In genomic region chr1:910881-911721, GRCh38 we compare ENCODE assay signal across 10 cellular contexts. TPM values are rescaled to one million over a fixed set of nuclear protein-coding genes. Genes with fewer than 3 reads are reported as not detected.
DNase-seq lines count a peak whose midpoint lies in the region; ATAC-seq and TF ChIP-seq lines count a peak whose summit lies in the region.
"Had no signal": no experiment of that assay in that cellular context is flagged by ENCODE, and none has a peak within 500 bp of the region (broad histone marks: within the 10 kb centered on the region; RNA-seq: fewer than 3 reads in every experiment).

No MANE protein-coding gene starts in this region.

- H3K4me3 ChIP-seq in Peyer's patch: no peak overlapping the region
- H3K4me3 ChIP-seq in transverse colon: no peak overlapping the region

- in situ Hi-C loops in transverse colon (cut with MboI; ENCODE audit: low pct_ligation_motif_present in 1 of 4, low pct_unique_long_range_greater_than_20kb in 1 of 4, low sequenced_read_pairs in 3 of 4): no loop called here

- H3K27me3 ChIP-seq in Peyer's patch (peaks cover 0 to 9% of the 10 kb centered on the region in 2 donors), foreskin keratinocyte (peaks cover 79% of the 10 kb centered on the region), transverse colon (peaks cover 75% of the 10 kb centered on the region)

- H3K9me3 ChIP-seq in Peyer's patch (no peaks in the 10 kb centered on the region), transverse colon (no peaks in the 10 kb centered on the region)

- TF ChIP-seq POLR2A in Peyer's patch (IDR thresholded peaks at IDR 0.05): no peak
- TF ChIP-seq POLR2A in transverse colon (IDR thresholded peaks at IDR 0.05): no peak

- intact Hi-C loops in transverse colon (cut with DNase I; ENCODE audit: low total_unique reads): loop anchor here (5.0 kb wide), 1 partner anchor 56 kb away; the partner anchor contains the start of gene PLEKHN1

- DNase-seq in activated gamma-delta T cell treated with Interleukin-2 at 50 U/mL for 16 hours: peak; percentile 2
- no peak for DNase-seq in activated gamma-delta T cell (lab: John Stamatoyannopoulos, UW)
- peak in 2 of 3 donors; percentile 51 to 64 for DNase-seq in Peyer's patch
- DNase-seq in foreskin keratinocyte: peak; percentile 38 to 73
- DNase-seq in transverse colon: peak; percentile 5
- no peak for DNase-seq in GF-D8 (lab: John Stamatoyannopoulos, UW)
- no peak for DNase-seq in DMS53 (lab: John Stamatoyannopoulos, UW)
- DNase-seq in NCI-H524 (lab: John Stamatoyannopoulos, UW): no peak
- DNase-seq: Kasumi-1 had no signal

- no peak for TF ChIP-seq EP300 in transverse colon (IDR thresholded peaks at IDR 0.05; ENCODE audit: low read depth)

- ATAC-seq in foreskin keratinocyte: peak; percentile 85
- ATAC-seq: CD8-positive, alpha-beta T cell had no signal

- H3K4me1 ChIP-seq in Peyer's patch (peaks cover 0 to 39% (median 0%) of the 10 kb centered on the region in 4 donors), foreskin keratinocyte (no peaks in the 10 kb centered on the region), transverse colon (peaks cover 0 to 29% (median 14%) of the 10 kb centered on the region in 4 donors)

- no peak overlapping the region for H3K27ac ChIP-seq in Peyer's patch
- no peak overlapping the region for H3K27ac ChIP-seq in foreskin keratinocyte
- no peak overlapping the region for H3K27ac ChIP-seq in transverse colon

- WGBS in transverse colon (ENCODE audit: low coverage in 1 of 2), 2 donors: 46 to 65% methylated on average over 5 to 25 of the region's 25 CpGs

- H3K36me3 ChIP-seq in Peyer's patch: no peaks in the 10 kb centered on the region
- no peaks in the 10 kb centered on the region for H3K36me3 ChIP-seq in transverse colon

- TF ChIP-seq CTCF in Peyer's patch (IDR thresholded peaks at IDR 0.05): no peak
- peak; percentile 14 for TF ChIP-seq CTCF in foreskin keratinocyte (conservative IDR thresholded peaks at IDR 0.05)
- TF ChIP-seq CTCF in transverse colon (IDR thresholded peaks at IDR 0.05): no peak

RNA-seq across cellular contexts. Expression of gene SAMD11, which starts 12.6 kb away (rescaled TPM):
- 1 to 10 TPM; 1.1 to 5.0 (median 2.2) TPM for total RNA-seq in Peyer's patch
- not detected in 2 replicates for total RNA-seq in foreskin keratinocyte
- polyA plus RNA-seq in foreskin keratinocyte: 0.16 TPM in 1 of 2 replicates, not detected in the other
- 10 to 100 TPM in 1 of 4 donors, 1 to 10 TPM in 2, not detected in 1; 2.2 to 26.9 (median 3.0) TPM for total RNA-seq in transverse colon
- total RNA-seq: CD8-positive, alpha-beta T cell had no signal

RNA-seq across cellular contexts. Expression of gene NOC2L, which starts 48.0 kb away (rescaled TPM):
- total RNA-seq in Peyer's patch (10 to 100 TPM; 18.2 to 58.6 (median 39.9) TPM), foreskin keratinocyte (60.1 and 112 TPM in 2 replicates), transverse colon (10 to 100 TPM; 17.6 to 50.4 (median 31.6) TPM)
- 53.5 and 99.0 TPM in 2 replicates for polyA plus RNA-seq in foreskin keratinocyte

RNA-seq across cellular contexts. Expression of gene KLHL17, which starts 49.3 kb away (rescaled TPM):
- total RNA-seq in Peyer's patch (10 to 100 TPM; 14.9 to 17.0 (median 15.8) TPM), foreskin keratinocyte (16.4 and 16.6 TPM in 2 replicates), transverse colon (10 to 100 TPM; 10.8 to 26.1 (median 11.4) TPM)
- 17.2 and 17.5 TPM in 2 replicates for polyA plus RNA-seq in foreskin keratinocyte

RNA-seq across cellular contexts. Expression of gene PLEKHN1, which starts 55.2 kb away (rescaled TPM):
- total RNA-seq in Peyer's patch (under 1 TPM in 3 of 4 donors, not detected in 1; 0.40 to 0.83 (median 0.47) TPM), foreskin keratinocyte (3.0 and 4.6 TPM in 2 replicates), transverse colon (1 to 10 TPM in 1 of 4 donors, under 1 TPM in 1, not detected in 2; 0.14 to 1.4 TPM)
- 3.4 and 4.2 TPM in 2 replicates for polyA plus RNA-seq in foreskin keratinocyte

Comparison
In these comparisons a context has a peak if more than half of its experiments do, and no peak if none do; other contexts are left out.
1. DNase-seq: peak in activated gamma-delta T cell treated with Interleukin-2 at 50 U/mL for 16 hours (single experiment), Peyer's patch (2 of 3), foreskin keratinocyte (2 of 2) and transverse colon (single experiment); none in activated gamma-delta T cell (single experiment), GF-D8 (single experiment), DMS53 (single experiment) and NCI-H524 (0 of 2).